9 cellular contexts compared by ENCODE assay signal in the genomic region with DNA sequence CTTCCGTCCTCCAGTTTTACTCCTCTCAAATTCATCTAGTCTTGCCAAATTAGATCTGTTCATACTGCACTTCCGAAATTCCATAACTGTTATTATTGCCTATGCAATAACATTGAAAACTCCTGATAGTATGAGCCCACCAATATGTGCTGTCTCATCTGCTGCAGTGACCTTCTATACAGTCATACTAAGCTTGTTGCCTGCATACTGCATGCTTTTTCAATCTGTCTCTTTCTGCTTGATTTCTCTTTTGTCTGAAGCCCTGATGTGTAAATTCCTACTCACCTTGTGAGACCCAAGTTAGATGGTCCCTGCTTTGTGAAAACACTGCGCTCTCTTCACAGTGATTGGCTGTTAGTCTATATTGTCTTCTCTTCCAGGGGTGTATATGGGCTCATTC. TPM values are rescaled to one million over a fixed set of nuclear protein-coding genes. Genes with fewer than 3 reads are reported as not detected.
A peak's percentile ranks its signal among the peaks of the same experiment; 100 is the strongest.
DNase-seq lines count a peak whose midpoint lies in the region; ATAC-seq and TF ChIP-seq lines count a peak whose summit lies in the region.
"Had no signal": no experiment of that assay in that cellular context is flagged by ENCODE, and none has a peak within 500 bp of the region (broad histone marks: within the 10 kb centered on the region; RNA-seq: fewer than 3 reads in every experiment).

No MANE protein-coding gene starts in this region.

- H3K36me3 ChIP-seq in ascending aorta (peaks cover 7 to 11% of the 10 kb centered on the region in 2 donors), kidney epithelial cell (ENCODE audit: control insufficient read depth, insufficient read depth, low read length) (no peaks in the 10 kb centered on the region), thoracic aorta (no peaks in the 10 kb centered on the region)

- H3K27me3 ChIP-seq in HL-60 (ENCODE audit: insufficient read depth, poor library complexity, severe bottlenecking) (no peaks in the 10 kb centered on the region), ascending aorta (no peaks in the 10 kb centered on the region), kidney epithelial cell (ENCODE audit: control insufficient read depth, insufficient read depth, low read length) (no peaks in the 10 kb centered on the region), thoracic aorta (replicated peaks; ENCODE audit: insufficient read depth) (no peaks in the 10 kb centered on the region)

- peak overlapping the region; percentile 90 for H3K27ac ChIP-seq in HL-60 (replicated peaks)
- H3K27ac ChIP-seq in ascending aorta = no peak overlapping the region
- H3K27ac ChIP-seq in thoracic aorta = no peak overlapping the region

- ATAC-seq in thoracic aorta (ENCODE audit: insufficient number of reproducible peaks, low FRiP score, low read depth) = no peak
- ATAC-seq in GM19463 (IDR thresholded peaks at IDR 0.05; ENCODE audit: unreplicated experiment) = no peak
- ATAC-seq: left lobe of liver had no signal

- H3K4me1 ChIP-seq in ascending aorta = peaks cover 8 to 22% of the 10 kb centered on the region in 2 donors
- peaks cover 27 to 38% of the 10 kb centered on the region in 2 donors for H3K4me1 ChIP-seq in thoracic aorta (ENCODE audit: control insufficient read depth in 1 of 2, low read depth in 2 of 2)

- H3K4me3 ChIP-seq in HL-60 (replicated peaks; ENCODE audit: insufficient read depth, low read length) (peak overlapping the region; percentile 93), ascending aorta (peak overlapping the region; percentile 75 to 98), kidney epithelial cell (ENCODE audit: low read depth, low read length) (peak overlapping the region; percentile 100), thoracic aorta (peak overlapping the region; percentile 94)

- intact Hi-C loops in ascending aorta (cut with DNase I) = no loop called here

- H3K9me3 ChIP-seq in ascending aorta (no peaks in the 10 kb centered on the region), thoracic aorta (no peaks in the 10 kb centered on the region)

- TF ChIP-seq CTCF in HL-60 (IDR thresholded peaks at IDR 0.05; ENCODE audit: insufficient read depth, low read length) (no peak), ascending aorta (IDR thresholded peaks at IDR 0.05) (no peak), kidney epithelial cell (IDR thresholded peaks at IDR 0.05; ENCODE audit: insufficient read depth, low read length, poor library complexity, severe bottlenecking) (no peak), thoracic aorta (IDR thresholded peaks at IDR 0.05) (no peak)

- DNase-seq in HL-60 (ENCODE audit: low read depth in 1 of 2, low spot score in 1 of 2) (no peak), ascending aorta (ENCODE audit: low spot score in 2 of 2) (no peak), kidney epithelial cell (ENCODE audit: low read depth) (no peak), thoracic aorta (ENCODE audit: low spot score) (no peak), kidney tubule cell (ENCODE audit: low spot score) (no peak), NCI-H524 (lab: John Stamatoyannopoulos, UW) (no peak)
- DNase-seq: activated CD8-positive, alpha-beta memory T cell treated with anti-CD3 and anti-CD28 coated beads for 24 hours had no signal

RNA-seq across cellular contexts. Expression of a gene that starts 1.1 kb away (rescaled TPM):
- total RNA-seq in ascending aorta (10.2 TPM), kidney epithelial cell (20.5 and 21.7 TPM in 2 replicates), thoracic aorta (10 to 100 TPM in 1 of 2 donors, 1 to 10 TPM in 1; 8.0 to 16.6 TPM)

RNA-seq across cellular contexts. Expression of a gene that starts 2.2 kb away (rescaled TPM):
- total RNA-seq in ascending aorta = 120 TPM
- total RNA-seq in kidney epithelial cell = 267 and 297 TPM in 2 replicates
- total RNA-seq in thoracic aorta = 100 to 1,000 TPM; 143 to 159 TPM

RNA-seq across cellular contexts. Expression of a gene that starts 29.1 kb away (rescaled TPM):
- 263 TPM for total RNA-seq in ascending aorta
- total RNA-seq in kidney epithelial cell = 127 TPM in 2 replicates
- total RNA-seq in thoracic aorta = 10 to 100 TPM; 50.1 to 71.1 TPM
